ENCODE assay signal across 8 cellular contexts in the genomic region with DNA sequence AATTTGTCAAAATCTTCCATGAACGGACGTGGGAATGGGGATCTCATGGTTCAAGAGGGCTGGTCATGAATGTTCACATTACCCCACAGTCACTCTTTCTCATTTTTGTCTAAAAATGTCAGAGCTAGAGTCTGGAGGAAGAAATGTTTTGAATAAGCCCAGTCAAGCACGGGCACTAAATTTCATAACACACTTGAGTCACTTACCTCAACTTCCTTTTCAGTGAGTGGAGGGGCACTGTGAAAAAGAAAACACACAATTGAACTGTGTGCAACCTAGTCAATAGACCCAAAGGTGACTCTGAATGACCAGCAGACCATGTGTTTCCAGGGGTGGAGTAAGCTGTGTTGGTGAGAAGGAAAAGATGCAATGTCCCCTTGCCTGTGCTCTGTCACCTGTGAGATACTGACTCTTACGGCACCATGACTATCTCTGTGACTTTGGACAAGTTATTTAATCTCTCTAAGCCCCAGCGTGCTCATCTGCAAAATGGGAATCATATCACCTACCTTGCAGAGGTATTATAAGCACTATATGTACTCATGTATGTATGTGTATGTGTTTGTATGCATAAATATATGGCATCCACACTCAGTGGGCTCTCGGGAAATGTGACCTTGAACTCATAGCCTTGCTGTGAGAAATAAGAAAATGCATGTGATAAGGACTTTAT. TPM values are rescaled to one million over a fixed set of nuclear protein-coding genes. Genes with fewer than 3 reads are reported as not detected.
DNase-seq lines count a peak whose midpoint lies in the region; ATAC-seq, FAIRE-seq and TF ChIP-seq lines count a peak whose summit lies in the region.

No MANE protein-coding gene starts in this region.

- H3K4me3 ChIP-seq in GM12878 (no peak overlapping the region), mucosa of descending colon (no peak overlapping the region)

- H3K79me2 ChIP-seq in GM12878 (ENCODE audit: control insufficient read depth, insufficient read depth, low read length): no peaks in the 10 kb centered on the region

- H3K36me3 ChIP-seq in GM12878 (ENCODE audit: control insufficient read depth in 2 of 2, insufficient read depth in 2 of 2, low read length in 1 of 2): no peaks in the 10 kb centered on the region
- no peaks in the 10 kb centered on the region for H3K36me3 ChIP-seq in mucosa of descending colon (ENCODE audit: low read depth)

- TF ChIP-seq CTCF in GM12878 (IDR thresholded peaks at IDR 0.05 in 2 of 3, conservative IDR thresholded peaks at IDR 0.05 in 1 of 3; ENCODE audit: control insufficient read depth in 2 of 3, extremely low read depth in 1 of 3, insufficient read depth in 1 of 3, low read depth in 3 of 3, low read length in 3 of 3): no peak
- TF ChIP-seq CTCF in mucosa of descending colon (IDR thresholded peaks at IDR 0.05): no peak

- intact Hi-C loops in GM12878 (cut with micrococcal nuclease; ENCODE audit: unreplicated experiment) (no loop called here), mucosa of descending colon (cut with DNase I, micrococcal nuclease) (no loop called here)

- RAD21 ChIA-PET in GM12878 (lab: Charles Lee; ENCODE audit: unreplicated experiment): interaction anchor here (0.8 kb wide), 1 partner anchor 11 kb away, joined by 3 read pairs; no protein-coding TSS in a partner anchor

- no peak overlapping the region for H3K27ac ChIP-seq in GM12878 (ENCODE audit: control insufficient read depth, insufficient read depth)

- TF ChIP-seq EP300 in GM12878 (IDR thresholded peaks at IDR 0.05; ENCODE audit: borderline replicate concordance in 1 of 2, control insufficient read depth in 1 of 2, low read depth in 2 of 2, low read length in 2 of 2): no peak

- peak overlapping the region; percentile 50; the same call in 1 of the 2 replicates for H3K4me2 ChIP-seq in GM12878 (ENCODE audit: control insufficient read depth, insufficient read depth)

- SMC1A ChIA-PET in GM12878 (lab: Charles Lee; ENCODE audit: uncharacterized antibody, unreplicated experiment): interaction anchor here (0.6 to 1.0 kb wide), 2 partner anchors 97 to 193 kb away, joined by 3 to 4 read pairs; no protein-coding TSS in a partner anchor

- in situ Hi-C loops in GM12878 (cut with MboI): no loop called here

- ATAC-seq in HG03060 (IDR thresholded peaks at IDR 0.05; ENCODE audit: low read depth, unreplicated experiment) (peak; percentile 58), GM12878 (peak; percentile 66), mucosa of descending colon (peak; percentile 63), GM18907 (IDR thresholded peaks at IDR 0.05; ENCODE audit: unreplicated experiment) (no peak), HG03342 (IDR thresholded peaks at IDR 0.05; ENCODE audit: unreplicated experiment) (no peak)

- CTCF ChIA-PET in GM12878 (lab: Yijun Ruan, JAX): interaction anchor here (0.8 to 1.0 kb wide), 4 partner anchors 15 to 202 kb away, joined by 3 read pairs; no protein-coding TSS in a partner anchor

- WGBS in GM12878 (ENCODE audit: insufficient coverage, insufficient replicate concordance, low lambda C conversion rate, missing lambda C conversion rate): 19% methylated on average over 6 of the region's 6 CpGs

- peaks cover 0 to 3% of the 10 kb centered on the region in 2 experiments; a peak in 2 of 4 replicates for H3K27me3 ChIP-seq in GM12878 (replicated peaks in 1 of 2; ENCODE audit: control insufficient read depth in 2 of 2, insufficient read depth in 2 of 2, low read length in 1 of 2)

- H3K9ac ChIP-seq in GM12878 (ENCODE audit: control insufficient read depth, insufficient read depth, low read length): no peak overlapping the region

- BruUV-seq in GM12878 (replicated peaks; lab: Mats Ljungman, UMichigan): no TSS peak

- TF ChIP-seq POLR2A in GM12878 (IDR thresholded peaks at IDR 0.05; ENCODE audit: low read depth, low read length): no peak

- DNase-seq in GM03348 (ENCODE audit: low spot score): peak; percentile 52
- DNase-seq in GM12878 (ENCODE audit: low read depth, low spot score): peak; percentile 16
- DNase-seq in mucosa of descending colon: no peak
- DNase-seq in UCSD-AML1 (lab: John Stamatoyannopoulos, UW; ENCODE audit: unreplicated experiment): no peak
- no peak for DNase-seq in putamen (ENCODE audit: low spot score)

- POLR2A ChIA-PET in GM12878 (lab: Charles Lee): no interaction called here

- FAIRE-seq in GM12878 (lab: Jason Lieb, UNC): peak; percentile 80

- no peak for TF ChIP-seq RAD21 in GM12878 (IDR thresholded peaks at IDR 0.05; ENCODE audit: insufficient read depth, low read depth, low read length)

- no peaks in the 10 kb centered on the region for H4K20me1 ChIP-seq in GM12878 (ENCODE audit: control insufficient read depth, insufficient read depth)

- H3K9me3 ChIP-seq in GM12878 (replicated peaks; ENCODE audit: control insufficient read depth, insufficient read depth, low read length) (no peaks in the 10 kb centered on the region), mucosa of descending colon (no peaks in the 10 kb centered on the region)

- peaks cover 11% of the 10 kb centered on the region for H3K4me1 ChIP-seq in GM12878 (ENCODE audit: control insufficient read depth, insufficient read depth, low read length)
- H3K4me1 ChIP-seq in mucosa of descending colon (ENCODE audit: low read depth): no peaks in the 10 kb centered on the region

- no peak overlapping the region for H2AFZ ChIP-seq in GM12878 (ENCODE audit: control insufficient read depth, low read depth, low read length)

TF ChIP-seq in GM12878, 131 proteins besides CTCF, POLR2A, EP300 and RAD21:
- TF ChIP-seq, protein P1, sequence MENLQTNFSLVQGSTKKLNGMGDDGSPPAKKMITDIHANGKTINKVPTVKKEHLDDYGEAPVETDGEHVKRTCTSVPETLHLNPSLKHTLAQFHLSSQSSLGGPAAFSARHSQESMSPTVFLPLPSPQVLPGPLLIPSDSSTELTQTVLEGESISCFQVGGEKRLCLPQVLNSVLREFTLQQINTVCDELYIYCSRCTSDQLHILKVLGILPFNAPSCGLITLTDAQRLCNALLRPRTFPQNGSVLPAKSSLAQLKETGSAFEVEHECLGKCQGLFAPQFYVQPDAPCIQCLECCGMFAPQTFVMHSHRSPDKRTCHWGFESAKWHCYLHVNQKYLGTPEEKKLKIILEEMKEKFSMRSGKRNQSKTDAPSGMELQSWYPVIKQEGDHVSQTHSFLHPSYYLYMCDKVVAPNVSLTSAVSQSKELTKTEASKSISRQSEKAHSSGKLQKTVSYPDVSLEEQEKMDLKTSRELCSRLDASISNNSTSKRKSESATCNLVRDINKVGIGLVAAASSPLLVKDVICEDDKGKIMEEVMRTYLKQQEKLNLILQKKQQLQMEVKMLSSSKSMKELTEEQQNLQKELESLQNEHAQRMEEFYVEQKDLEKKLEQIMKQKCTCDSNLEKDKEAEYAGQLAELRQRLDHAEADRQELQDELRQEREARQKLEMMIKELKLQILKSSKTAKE (IDR thresholded peaks at IDR 0.05; ENCODE audit: low read depth, poor library complexity, severe bottlenecking): no peak
- TF ChIP-seq SIN3A (IDR thresholded peaks at IDR 0.05; ENCODE audit: low read depth, low read length) (no peak), RUNX3 (IDR thresholded peaks at IDR 0.05; ENCODE audit: low read length) (0 out of 2 replicates have a peak, but pooled peaks have one; percentile 27), HDGF (IDR thresholded peaks at IDR 0.05) (no peak), BHLHE40 (IDR thresholded peaks at IDR 0.05; ENCODE audit: borderline replicate concordance in 1 of 2, low read depth in 2 of 2, low read length in 1 of 2) (peak in 1 of 2 experiments; percentile 7; a peak in 1 of 4 replicates), SMAD1 (IDR thresholded peaks at IDR 0.05; ENCODE audit: low read depth, partially characterized antibody) (no peak)
- TF ChIP-seq, protein P2, sequence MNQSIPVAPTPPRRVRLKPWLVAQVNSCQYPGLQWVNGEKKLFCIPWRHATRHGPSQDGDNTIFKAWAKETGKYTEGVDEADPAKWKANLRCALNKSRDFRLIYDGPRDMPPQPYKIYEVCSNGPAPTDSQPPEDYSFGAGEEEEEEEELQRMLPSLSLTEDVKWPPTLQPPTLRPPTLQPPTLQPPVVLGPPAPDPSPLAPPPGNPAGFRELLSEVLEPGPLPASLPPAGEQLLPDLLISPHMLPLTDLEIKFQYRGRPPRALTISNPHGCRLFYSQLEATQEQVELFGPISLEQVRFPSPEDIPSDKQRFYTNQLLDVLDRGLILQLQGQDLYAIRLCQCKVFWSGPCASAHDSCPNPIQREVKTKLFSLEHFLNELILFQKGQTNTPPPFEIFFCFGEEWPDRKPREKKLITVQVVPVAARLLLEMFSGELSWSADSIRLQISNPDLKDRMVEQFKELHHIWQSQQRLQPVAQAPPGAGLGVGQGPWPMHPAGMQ (IDR thresholded peaks at IDR 0.05; ENCODE audit: borderline replicate concordance): no peak

RNA-seq across cellular contexts. Expression of a gene that starts 38.2 kb away (rescaled TPM):
- not detected in 2 replicates for total RNA-seq in GM12878 (2013; cell fraction: nucleolus; rRNA removed)
- total RNA-seq in GM12878 (2014; rRNA removed) (0.05 TPM in 1 of 2 replicates, not detected in the other), GM12878 (2014; rRNA removed; fragmentation: Illumina TruSeq; extraction: Trizol) (not detected in 2 replicates), GM12878 (2021) (0.13 and 0.15 TPM in 2 replicates), mucosa of descending colon (100 to 1,000 TPM in 1 of 3 donors, 10 to 100 TPM in 2; 14.4 to 137 (median 43.4) TPM)
- not detected for polyA plus RNA-seq in GM12878 (2011; ENCODE audit: low read depth)
- polyA plus RNA-seq in GM12878 (2011; rRNA removed) (not detected in 2 replicates), GM12878 (2014; fragmentation: Illumina TruSeq; extraction: Trizol) (not detected in 2 replicates), GM12878 (2014; fragmentation: Nextera tagmentation; extraction: Ambion mirVana) (not detected), GM12878 (2014; rRNA removed) (not detected in 2 replicates), GM12878 (2016; fragmentation: Nextera tagmentation; extraction: Ambion mirVana) (not detected)
- polyA plus RNA-seq in GM12878 (2011; cell fraction: cytosol; rRNA removed): not detected in 2 replicates
- not detected in 2 replicates for polyA plus RNA-seq in GM12878 (2011; cell fraction: nucleus; rRNA removed)
- not detected in 2 replicates for polyA plus RNA-seq in GM12878 (2012)
- not detected in 2 replicates for polyA minus RNA-seq in GM12878 (2011; rRNA and poly(A)+ RNA removed)
- not detected in 2 replicates for polyA minus RNA-seq in GM12878 (2011; cell fraction: cytosol; rRNA and poly(A)+ RNA removed)
- not detected in 2 replicates for polyA minus RNA-seq in GM12878 (2011; cell fraction: nucleus; rRNA and poly(A)+ RNA removed)

Comparison
In these comparisons a context has a peak if more than half of its experiments do, and no peak if none do; other contexts are left out.
1. DNase-seq: peak in GM03348 (single experiment) and GM12878 (single experiment); none in mucosa of descending colon (0 of 3), UCSD-AML1 (single experiment) and putamen (single experiment).
2. ATAC-seq: peak in HG03060 (single experiment), GM12878 (single experiment) and mucosa of descending colon (single experiment); none in GM18907 (single experiment) and HG03342 (single experiment).
3. RNA of a gene that starts 38.2 kb away (total RNA-seq): 14.4 to 137 TPM in mucosa of descending colon; 0.05 to 0.15 TPM in GM12878; every median in the first group is over 10 times any median in the second.